Comparison of ENCODE assay signal across 8 cellular contexts in the genomic region with DNA sequence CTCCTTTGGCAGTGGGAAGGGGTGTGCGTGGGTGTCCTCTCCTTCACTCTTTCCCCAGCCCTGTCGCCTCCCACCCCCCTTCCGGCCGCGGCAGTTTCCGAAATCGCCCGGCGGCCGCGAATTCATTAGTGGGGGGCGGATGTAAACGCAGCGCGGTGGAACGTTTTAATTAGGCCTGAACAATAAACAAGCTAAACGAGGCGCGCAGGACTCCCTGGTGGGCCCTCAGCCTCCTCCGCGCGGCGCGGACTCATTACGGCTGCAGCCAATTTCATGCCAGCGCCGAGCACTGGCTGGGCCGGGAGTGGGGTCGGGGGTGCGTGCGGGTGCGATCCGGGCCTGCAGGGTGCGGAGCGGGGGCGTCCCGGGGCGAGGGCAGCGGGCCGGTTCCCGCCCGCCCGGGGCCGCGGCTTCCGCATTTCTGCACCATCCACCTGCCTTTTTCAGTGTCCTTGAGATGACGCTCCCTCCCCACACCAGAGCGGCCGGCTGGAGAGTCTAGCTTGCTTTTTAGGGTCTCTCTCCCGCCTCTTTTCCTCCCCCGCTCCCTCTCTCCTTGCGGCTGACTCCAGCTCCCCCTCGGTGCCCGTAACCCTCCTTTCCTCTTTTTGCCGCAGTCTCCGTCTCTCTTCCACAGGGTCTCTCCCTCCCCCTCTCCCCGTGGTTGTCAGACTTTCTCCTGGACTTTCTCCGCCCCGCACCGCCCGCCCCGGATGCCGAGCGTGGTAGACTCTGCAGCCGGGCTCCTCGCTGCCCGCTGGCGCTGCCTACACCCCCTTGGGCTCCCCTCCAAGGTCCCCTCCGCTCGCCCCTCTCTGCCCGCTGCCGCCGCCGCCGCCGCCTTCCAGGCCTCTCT. TPM values are rescaled to one million over a fixed set of nuclear protein-coding genes. Genes with fewer than 3 reads are reported as not detected.
DNase-seq lines count a peak whose midpoint lies in the region; ATAC-seq, FAIRE-seq and TF ChIP-seq lines count a peak whose summit lies in the region.

A gene (minus strand): TSS at position 644 of the 856 bp plus-strand sequence.

- TF ChIP-seq CTCF in GM13976 (IDR thresholded peaks at IDR 0.05; ENCODE audit: borderline replicate concordance, control extremely low read depth, extremely low read depth, insufficient read depth, missing control alignments) (no peak), psoas muscle (IDR thresholded peaks at IDR 0.05) (no peak)
- TF ChIP-seq CTCF in activated CD8-positive, alpha-beta T cell treated with anti-CD3 and anti-CD28 coated beads for 36 hours (IDR thresholded peaks at IDR 0.05), result no peak

- in situ Hi-C loops in GM13976 (cut with MboI; ENCODE audit: low sequenced_read_pairs, unreplicated experiment), result no loop called here

- peak; percentile 80 for DNase-seq in GM13976 (ENCODE audit: low spot score)
- DNase-seq in activated CD8-positive, alpha-beta T cell treated with anti-CD3 and anti-CD28 coated beads for 36 hours, result peak; percentile 61
- DNase-seq in frontal cortex (ENCODE audit: low spot score in 2 of 2), result peak; percentile 43 to 48
- peak; percentile 30 to 58 for DNase-seq in psoas muscle
- no peak for DNase-seq in MV-4-11 (lab: John Stamatoyannopoulos, UW)
- DNase-seq in RKO (ENCODE audit: low spot score), result no peak

- intact Hi-C loops in activated CD8-positive, alpha-beta T cell treated with anti-CD3 and anti-CD28 coated beads for 36 hours (cut with micrococcal nuclease), result no loop called here
- intact Hi-C loops in psoas muscle (cut with DNase I), result no loop called here

- no peaks in the 10 kb centered on the region for H3K9me3 ChIP-seq in psoas muscle

- peak within 1 kb of the TSS; percentile 32 for H3K27ac Mint-ChIP-seq in activated CD8-positive, alpha-beta T cell treated with anti-CD3 and anti-CD28 coated beads for 36 hours

- H3K27me3 Mint-ChIP-seq in activated CD8-positive, alpha-beta T cell treated with anti-CD3 and anti-CD28 coated beads for 36 hours, result no peaks in the 10 kb centered on the region

- H3K4me3 Mint-ChIP-seq in activated CD8-positive, alpha-beta T cell treated with anti-CD3 and anti-CD28 coated beads for 36 hours, result no peak within 1 kb of the TSS

- no peaks in the 10 kb centered on the region for H3K36me3 Mint-ChIP-seq in activated CD8-positive, alpha-beta T cell treated with anti-CD3 and anti-CD28 coated beads for 36 hours (ENCODE audit: low read depth)

- peaks cover 25% of the 10 kb centered on the region for H3K4me1 Mint-ChIP-seq in activated CD8-positive, alpha-beta T cell treated with anti-CD3 and anti-CD28 coated beads for 36 hours (ENCODE audit: low read depth)

- ATAC-seq in HG03175 (IDR thresholded peaks at IDR 0.05; ENCODE audit: unreplicated experiment), result peak; percentile 33
- ATAC-seq in activated CD8-positive, alpha-beta T cell treated with anti-CD3 and anti-CD28 coated beads for 36 hours, result peak; percentile 35
- ATAC-seq in psoas muscle, result peak; percentile 11 to 42 (median 22)
- no peak for ATAC-seq in GM19395 (IDR thresholded peaks at IDR 0.05; ENCODE audit: unreplicated experiment)

- peaks cover 0 to 56% (median 19%) of the 10 kb centered on the region in 3 donors for H3K27me3 ChIP-seq in psoas muscle (ENCODE audit: insufficient read depth in 3 of 3, low read length in 2 of 3)

- POLR2A ChIA-PET in activated CD8-positive, alpha-beta T cell treated with anti-CD3 and anti-CD28 coated beads for 36 hours (lab: Charles Lee), result no interaction called here

- no peaks in the 10 kb centered on the region for H3K36me3 ChIP-seq in psoas muscle (ENCODE audit: insufficient read depth in 1 of 2, low read depth in 1 of 2)

- FAIRE-seq in frontal cortex (lab: Jason Lieb, UNC), result no peak

- WGBS in psoas muscle, 3 donors, result 7 to 11% (median 8%) methylated on average over 62 to 76 of the region's 76 CpGs

- peak within 1 kb of the TSS; percentile 70 for H3K4me3 ChIP-seq in psoas muscle

- CTCF ChIA-PET in activated CD8-positive, alpha-beta T cell treated with anti-CD3 and anti-CD28 coated beads for 36 hours (lab: Charles Lee), result interaction anchor here (1.0 to 8.0 kb wide), 5 partner anchors 7 to 73 kb away, joined by 3 to 154 read pairs (median 9); no protein-coding TSS in a partner anchor

- H3K9me3 Mint-ChIP-seq in activated CD8-positive, alpha-beta T cell treated with anti-CD3 and anti-CD28 coated beads for 36 hours, result no peaks in the 10 kb centered on the region

- H3K4me1 ChIP-seq in psoas muscle, result peaks cover 13% of the 10 kb centered on the region

- no peak within 1 kb of the TSS for H3K27ac ChIP-seq in psoas muscle

RNA-seq across cellular contexts. Expression of the gene that starts here (rescaled TPM):
- not detected for total RNA-seq in activated CD8-positive, alpha-beta T cell treated with anti-CD3 and anti-CD28 coated beads for 36 hours
- total RNA-seq in frontal cortex, result not detected
- total RNA-seq in psoas muscle, result not detected
- not detected for polyA plus RNA-seq in psoas muscle

Comparison
In these comparisons a context has a peak if more than half of its experiments do, and no peak if none do; other contexts are left out.
1. Peak in DNase-seq and ATAC-seq in activated CD8-positive, alpha-beta T cell treated with anti-CD3 and anti-CD28 coated beads for 36 hours; RNA of the gene not detected or under 1 TPM.
2. Peak in DNase-seq in frontal cortex; RNA of the gene not detected or under 1 TPM.
3. Peak in DNase-seq, ATAC-seq and H3K4me3 ChIP-seq in psoas muscle; RNA of the gene not detected or under 1 TPM.